1 cellular context compared by ENCODE assay signal in genomic region chr1:33093004-33093403, GRCh38.
TF ChIP-seq lines count a peak whose summit lies in the region.

No MANE protein-coding gene starts in this region.

TF ChIP-seq in WTC11, 78 proteins besides CTCF, POLR2A, EP300 and RAD21 (continued from another document):
- TF ChIP-seq AR (CRISPR knock-in tag; IDR thresholded peaks at IDR 0.05) (no peak), ZNF396 (CRISPR knock-in tag; IDR thresholded peaks at IDR 0.05; ENCODE audit: borderline replicate concordance) (no peak), ZNF121 (CRISPR knock-in tag; IDR thresholded peaks at IDR 0.05) (no peak), HMGA2 (CRISPR knock-in tag; IDR thresholded peaks at IDR 0.05) (no peak), TEAD4 (CRISPR knock-in tag; IDR thresholded peaks at IDR 0.05) (no peak)
- TF ChIP-seq, protein P1, sequence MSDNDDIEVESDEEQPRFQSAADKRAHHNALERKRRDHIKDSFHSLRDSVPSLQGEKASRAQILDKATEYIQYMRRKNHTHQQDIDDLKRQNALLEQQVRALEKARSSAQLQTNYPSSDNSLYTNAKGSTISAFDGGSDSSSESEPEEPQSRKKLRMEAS (CRISPR knock-in tag; IDR thresholded peaks at IDR 0.05): no peak
- TF ChIP-seq, protein P2, sequence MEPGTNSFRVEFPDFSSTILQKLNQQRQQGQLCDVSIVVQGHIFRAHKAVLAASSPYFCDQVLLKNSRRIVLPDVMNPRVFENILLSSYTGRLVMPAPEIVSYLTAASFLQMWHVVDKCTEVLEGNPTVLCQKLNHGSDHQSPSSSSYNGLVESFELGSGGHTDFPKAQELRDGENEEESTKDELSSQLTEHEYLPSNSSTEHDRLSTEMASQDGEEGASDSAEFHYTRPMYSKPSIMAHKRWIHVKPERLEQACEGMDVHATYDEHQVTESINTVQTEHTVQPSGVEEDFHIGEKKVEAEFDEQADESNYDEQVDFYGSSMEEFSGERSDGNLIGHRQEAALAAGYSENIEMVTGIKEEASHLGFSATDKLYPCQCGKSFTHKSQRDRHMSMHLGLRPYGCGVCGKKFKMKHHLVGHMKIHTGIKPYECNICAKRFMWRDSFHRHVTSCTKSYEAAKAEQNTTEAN (CRISPR knock-in tag; IDR thresholded peaks at IDR 0.05): no peak
TF ChIP-seq in WTC11: peak in this region for 0.
